ENCODE assay signal across 32 cellular contexts in the genomic region with DNA sequence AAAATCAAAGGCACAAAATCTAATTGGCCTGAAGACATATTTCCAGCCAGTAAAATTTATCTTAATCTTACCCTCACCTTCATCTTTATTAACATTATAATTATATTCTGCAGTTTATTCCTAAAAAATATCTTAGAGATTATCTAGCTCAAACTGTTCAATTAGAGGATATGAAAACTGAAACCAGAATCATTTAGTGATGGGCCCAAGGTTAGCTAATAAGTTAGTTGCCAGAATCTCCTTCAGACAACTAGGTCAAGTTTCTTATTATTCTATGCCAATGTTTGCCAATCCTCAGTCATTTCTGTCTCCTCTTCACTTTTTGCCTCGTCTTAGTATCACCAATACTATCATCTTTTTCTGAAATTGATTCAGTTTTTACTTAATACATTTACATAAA.
"Had no signal": no experiment of that assay in that cellular context is flagged by ENCODE, and none has a peak within 500 bp of the region (broad histone marks: within the 10 kb centered on the region; RNA-seq: fewer than 3 reads in every experiment).

No MANE protein-coding gene starts in this region.

- H3K36me3 Mint-ChIP-seq: activated naive CD4-positive, alpha-beta T cell treated with anti-CD3 and anti-CD28 coated beads, Interleukin-2, amount 50 U/mL, for 24 hours had no signal

- H3K4me1 Mint-ChIP-seq: WTC11 had no signal

- H3K27me3 ChIP-seq: ascending aorta had no signal

- H3K4me3 Mint-ChIP-seq: activated CD4-positive, alpha-beta T cell treated with anti-CD3 and anti-CD28 coated beads for 36 hours; activated CD4-positive, alpha-beta T cell treated with anti-CD3 and anti-CD28 coated beads, Interleukin-2, amount 10 ng/mL, durations not matched to agents 7 days and 5 days; activated CD8-positive, alpha-beta T cell treated with anti-CD3 and anti-CD28 coated beads, Interleukin-2, amount 10 ng/mL, durations not matched to agents 7 days and 5 days; activated naive CD4-positive, alpha-beta T cell treated with anti-CD3 and anti-CD28 coated beads, Interleukin-2, amount 50 U/mL, for 24 hours; activated naive CD8-positive, alpha-beta T cell treated with anti-CD3 and anti-CD28 coated beads, Interleukin-2, amount 10 ng/mL, durations not matched to agents 7 days and 5 days; activated T-cell treated with anti-CD3 and anti-CD28 coated beads, Interleukin-2, amount 50 U/mL, for 24 hours; WTC11 had no signal

- H3K27me3 Mint-ChIP-seq: activated CD4-positive, alpha-beta T cell treated with anti-CD3 and anti-CD28 coated beads for 36 hours; activated naive CD4-positive, alpha-beta T cell treated with anti-CD3 and anti-CD28 coated beads, Interleukin-2, amount 50 U/mL, for 24 hours; activated T-cell treated with anti-CD3 and anti-CD28 coated beads, Interleukin-2, amount 50 U/mL, for 24 hours had no signal

- H3K27ac Mint-ChIP-seq: activated CD4-positive, alpha-beta T cell treated with anti-CD3 and anti-CD28 coated beads for 36 hours; activated CD4-positive, alpha-beta T cell treated with anti-CD3 and anti-CD28 coated beads, Interleukin-2, amount 10 ng/mL, durations not matched to agents 7 days and 5 days; activated CD8-positive, alpha-beta T cell treated with anti-CD3 and anti-CD28 coated beads, Interleukin-2, amount 10 ng/mL, durations not matched to agents 7 days and 5 days; activated naive CD4-positive, alpha-beta T cell treated with anti-CD3 and anti-CD28 coated beads, Interleukin-2, amount 50 U/mL, for 24 hours; activated naive CD8-positive, alpha-beta T cell treated with anti-CD3 and anti-CD28 coated beads, Interleukin-2, amount 10 ng/mL, durations not matched to agents 7 days and 5 days; activated T-cell treated with anti-CD3 and anti-CD28 coated beads, Interleukin-2, amount 50 U/mL, for 24 hours; activated T-helper 2 cell treated with anti-CD3 and anti-CD28 coated beads, Interferon-gamma antibody, Interleukin-2, Interleukin-4, amounts not matched to agents 10 μg/mL and 5 μg/mL and 100 μg/mL, durations not matched to agents 14 hours and 24 hours and 36 hours; WTC11 had no signal

- H3K36me3 ChIP-seq: ascending aorta, SJCRH30 had no signal

- H3K9me3 Mint-ChIP-seq: activated naive CD4-positive, alpha-beta T cell treated with anti-CD3 and anti-CD28 coated beads, Interleukin-2, amount 50 U/mL, for 24 hours had no signal

- ATAC-seq: activated CD4-positive, alpha-beta T cell treated with anti-CD3 and anti-CD28 coated beads for 36 hours; activated CD4-positive, CD25-positive, alpha-beta regulatory T cell treated with anti-CD3 and anti-CD28 coated beads, Interleukin-2, amount 50 U/mL, for 24 hours; activated CD8-positive, alpha-beta T cell treated with anti-CD3 and anti-CD28 coated beads, Interleukin-2, amount 10 ng/mL, durations not matched to agents 7 days and 5 days; WTC11 had no signal

- H3K4me1 ChIP-seq: ascending aorta had no signal

- H3K4me3 ChIP-seq: ascending aorta, coronary artery, SJCRH30, SK-N-MC had no signal

- H3K9me3 ChIP-seq: ascending aorta, SJCRH30 had no signal

- H3K27ac ChIP-seq: ascending aorta, coronary artery, RWPE1, SJCRH30, SK-N-MC had no signal

- DNase-seq: activated CD4-positive, alpha-beta T cell treated with anti-CD3 and anti-CD28 coated beads for 36 hours; activated CD4-positive, alpha-beta T cell treated with anti-CD3 and anti-CD28 coated beads, Interleukin-2, amount 10 ng/mL, durations not matched to agents 7 days and 5 days; activated CD4-positive, alpha-beta T cell treated with anti-CD3 and anti-CD28 coated beads, Interleukin-2, amount 50 U/mL, for 48 hours; activated CD8-positive, alpha-beta T cell treated with anti-CD3 and anti-CD28 coated beads, Interleukin-2, amount 10 ng/mL, durations not matched to agents 7 days and 5 days; activated gamma-delta T cell; activated naive CD4-positive, alpha-beta T cell treated with Interleukin-2 at 50 U/mL for 16 hours; activated naive CD8-positive, alpha-beta T cell treated with anti-CD3 and anti-CD28 coated beads, Interleukin-2, amount 10 ng/mL, durations not matched to agents 7 days and 5 days; activated T-cell treated with anti-CD3 and anti-CD28 coated beads, Interleukin-2, amount 50 U/mL, for 24 hours; amygdala; MM.1S; MV-4-11; NCI-H1092; NCI-H1436 treated with DMSO at 0.1 percent for 48 hours; NCI-H1694 treated with DMSO at 0.1 percent for 48 hours; NCI-H2029; NCI-H345; NCI-H510A; NCI-H526; NCI-H748 treated with DMSO at 0.1 percent for 48 hours; NK-92 treated with Interleukin-12 subunit alpha and Interleukin-12 subunit beta, amount 100 ng/mL, for 24 hours; PC-3; Right ventricle myocardium superior; SJCRH30; T1000 had no signal
